17 cellular contexts compared by ENCODE assay signal in genomic region chr22:44522526-44523170, GRCh38. TPM values are rescaled to one million over a fixed set of nuclear protein-coding genes. Genes with fewer than 3 reads are reported as not detected.
A peak's percentile ranks its signal among the peaks of the same experiment; 100 is the strongest.
DNase-seq lines count a peak whose midpoint lies in the region; ATAC-seq and TF ChIP-seq lines count a peak whose summit lies in the region.
"Had no signal": no experiment of that assay in that cellular context is flagged by ENCODE, and none has a peak within 500 bp of the region (broad histone marks: within the 10 kb centered on the region; RNA-seq: fewer than 3 reads in every experiment).

No MANE protein-coding gene starts in this region.

- TF ChIP-seq CTCF in right atrium auricular region (IDR thresholded peaks at IDR 0.05) = no peak
- no peak for TF ChIP-seq CTCF in esophagus muscularis mucosa (IDR thresholded peaks at IDR 0.05)
- TF ChIP-seq CTCF in osteocyte (IDR thresholded peaks at IDR 0.05) = no peak

- peak overlapping the region; percentile 97 for H3K27ac Mint-ChIP-seq in osteocyte (ENCODE audit: unreplicated experiment)
- no peak overlapping the region for H3K27ac Mint-ChIP-seq in natural killer cell treated with Interleukin-12 subunit alpha and Interleukin-12 subunit beta and Interleukin-15 and Interleukin-18, amount 100 ng/mL, for 72 hours

- H3K9me3 ChIP-seq in right atrium auricular region = no peaks in the 10 kb centered on the region
- no peaks in the 10 kb centered on the region for H3K9me3 ChIP-seq in esophagus muscularis mucosa

- TF ChIP-seq POLR2A in esophagus muscularis mucosa (IDR thresholded peaks at IDR 0.05; ENCODE audit: low read depth) = no peak

- no peaks in the 10 kb centered on the region for H3K9me3 Mint-ChIP-seq in osteocyte (ENCODE audit: unreplicated experiment)
- no peaks in the 10 kb centered on the region for H3K9me3 Mint-ChIP-seq in natural killer cell treated with Interleukin-12 subunit alpha and Interleukin-12 subunit beta and Interleukin-15 and Interleukin-18, amount 100 ng/mL, for 72 hours

- intact Hi-C loops in Right ventricle myocardium superior (cut with DNase I) (no loop called here), esophagus muscularis mucosa (cut with DNase I) (no loop called here)

- peaks cover 2% of the 10 kb centered on the region for H3K36me3 Mint-ChIP-seq in osteocyte (ENCODE audit: unreplicated experiment)
- no peaks in the 10 kb centered on the region for H3K36me3 Mint-ChIP-seq in natural killer cell treated with Interleukin-12 subunit alpha and Interleukin-12 subunit beta and Interleukin-15 and Interleukin-18, amount 100 ng/mL, for 72 hours

- no peak overlapping the region for H3K4me3 Mint-ChIP-seq in osteocyte (ENCODE audit: unreplicated experiment)
- no peak overlapping the region for H3K4me3 Mint-ChIP-seq in natural killer cell treated with Interleukin-12 subunit alpha and Interleukin-12 subunit beta and Interleukin-15 and Interleukin-18, amount 100 ng/mL, for 72 hours

- peaks cover 0 to 29% of the 10 kb centered on the region in 2 donors for H3K4me1 ChIP-seq in right atrium auricular region
- peaks cover 6 to 15% (median 13%) of the 10 kb centered on the region in 4 donors for H3K4me1 ChIP-seq in esophagus muscularis mucosa

- H3K27ac ChIP-seq in right atrium auricular region = no peak overlapping the region
- H3K27ac ChIP-seq in esophagus muscularis mucosa (replicated peaks in 1 of 4) = no peak overlapping the region
- H3K27ac ChIP-seq: SK-N-MC had no signal

- H3K27me3 Mint-ChIP-seq in osteocyte (ENCODE audit: unreplicated experiment) = no peaks in the 10 kb centered on the region
- peaks cover 12 to 21% of the 10 kb centered on the region in 2 donors for H3K27me3 Mint-ChIP-seq in natural killer cell treated with Interleukin-12 subunit alpha and Interleukin-12 subunit beta and Interleukin-15 and Interleukin-18, amount 100 ng/mL, for 72 hours

- ATAC-seq in Right ventricle myocardium superior (ENCODE audit: poor library complexity) (no peak), HG03432 (IDR thresholded peaks at IDR 0.05; ENCODE audit: unreplicated experiment) (no peak), GM19023 (IDR thresholded peaks at IDR 0.05; ENCODE audit: unreplicated experiment) (no peak)
- no peak for ATAC-seq in natural killer cell treated with Interleukin-12 subunit alpha and Interleukin-12 subunit beta and Interleukin-15 and Interleukin-18, amount 100 ng/mL, for 72 hours

- 92% methylated on average over 5 of the region's 12 CpGs for WGBS in esophagus muscularis mucosa

- H3K36me3 ChIP-seq in right atrium auricular region (no peaks in the 10 kb centered on the region), esophagus muscularis mucosa (no peaks in the 10 kb centered on the region)
- H3K36me3 ChIP-seq: BE2C had no signal

- H3K27me3 ChIP-seq in right atrium auricular region (no peaks in the 10 kb centered on the region), esophagus muscularis mucosa (no peaks in the 10 kb centered on the region)

- DNase-seq in right atrium auricular region (ENCODE audit: low spot score) (peak; percentile 43), Right ventricle myocardium superior (no peak), esophagus muscularis mucosa (ENCODE audit: extremely low spot score) (peak; percentile 77), osteocyte (ENCODE audit: extremely low spot score, unreplicated experiment) (peak; percentile 84)
- no peak for DNase-seq in natural killer cell treated with Interleukin-12 subunit alpha and Interleukin-12 subunit beta and Interleukin-15 and Interleukin-18, amount 100 ng/mL, for 72 hours (ENCODE audit: low spot score)
- DNase-seq: BE2C, DMS53, GDM1, Kasumi-1, NCI-H1417 treated with DMSO at 0.1 percent for 48 hours, NCI-H187, NCI-H446 treated with DMSO at 0.1 percent for 48 hours, NCI-H526 treated with DMSO at 0.1 percent for 48 hours, SHP77 had no signal

- H3K4me1 Mint-ChIP-seq in osteocyte (ENCODE audit: unreplicated experiment) = peaks cover 27% of the 10 kb centered on the region
- no peaks in the 10 kb centered on the region for H3K4me1 Mint-ChIP-seq in natural killer cell treated with Interleukin-12 subunit alpha and Interleukin-12 subunit beta and Interleukin-15 and Interleukin-18, amount 100 ng/mL, for 72 hours (ENCODE audit: low read depth in 2 of 2)

- no peak for TF ChIP-seq EP300 in esophagus muscularis mucosa (IDR thresholded peaks at IDR 0.05)

- H3K4me3 ChIP-seq in right atrium auricular region (no peak overlapping the region), esophagus muscularis mucosa (no peak overlapping the region)
- H3K4me3 ChIP-seq: SK-N-MC had no signal

RNA-seq across cellular contexts. Expression of gene RTL6, which starts 24.6 kb away (rescaled TPM):
- total RNA-seq in right atrium auricular region (10 to 100 TPM; 22.1 to 30.0 TPM), Right ventricle myocardium superior (23.5 TPM), esophagus muscularis mucosa (10 to 100 TPM; 28.7 to 40.7 (median 35.5) TPM), osteocyte (34.1 and 35.5 TPM in 2 replicates)
- total RNA-seq in natural killer cell treated with Interleukin-12 subunit alpha and Interleukin-12 subunit beta and Interleukin-15 and Interleukin-18, amount 100 ng/mL, for 72 hours = 1 to 10 TPM; 7.9 to 9.9 TPM

Comparison
In these comparisons a context has a peak if more than half of its experiments do, and no peak if none do; other contexts are left out.
1. DNase-seq: peak in right atrium auricular region (single experiment), esophagus muscularis mucosa (single experiment) and osteocyte (single experiment); none in Right ventricle myocardium superior (single experiment) and natural killer cell treated with Interleukin-12 subunit alpha and Interleukin-12 subunit beta and Interleukin-15 and Interleukin-18, amount 100 ng/mL, for 72 hours (single experiment).